In genomic region chr21:15124731-15125130, GRCh38 we compare ENCODE assay signal across 11 cellular contexts.
"Had no signal": no experiment of that assay in that cellular context is flagged by ENCODE, and none has a peak within 500 bp of the region (broad histone marks: within the 10 kb centered on the region; RNA-seq: fewer than 3 reads in every experiment).

No MANE protein-coding gene starts in this region.

- H3K36me3 ChIP-seq: HAP-1 had no signal

- FAIRE-seq: H1, H54 had no signal

- H3K4me2 ChIP-seq: GM23338 had no signal

- H3K9ac ChIP-seq: GM23248 had no signal

- ATAC-seq: GM23338, HCT116 had no signal

- DNase-seq: GM23248, GOT3, H7, H9, HCEC 1CT, HFFc6 had no signal

- H2AFZ ChIP-seq: GM23248 had no signal

- H3K27ac ChIP-seq: GM23248 had no signal

- H3K4me1 ChIP-seq: HAP-1 had no signal

- H3K4me3 ChIP-seq: GM23248, GM23338, HAP-1 had no signal

- H3K9me3 ChIP-seq: HAP-1 had no signal
